8 cellular contexts compared by ENCODE assay signal in the genomic region with DNA sequence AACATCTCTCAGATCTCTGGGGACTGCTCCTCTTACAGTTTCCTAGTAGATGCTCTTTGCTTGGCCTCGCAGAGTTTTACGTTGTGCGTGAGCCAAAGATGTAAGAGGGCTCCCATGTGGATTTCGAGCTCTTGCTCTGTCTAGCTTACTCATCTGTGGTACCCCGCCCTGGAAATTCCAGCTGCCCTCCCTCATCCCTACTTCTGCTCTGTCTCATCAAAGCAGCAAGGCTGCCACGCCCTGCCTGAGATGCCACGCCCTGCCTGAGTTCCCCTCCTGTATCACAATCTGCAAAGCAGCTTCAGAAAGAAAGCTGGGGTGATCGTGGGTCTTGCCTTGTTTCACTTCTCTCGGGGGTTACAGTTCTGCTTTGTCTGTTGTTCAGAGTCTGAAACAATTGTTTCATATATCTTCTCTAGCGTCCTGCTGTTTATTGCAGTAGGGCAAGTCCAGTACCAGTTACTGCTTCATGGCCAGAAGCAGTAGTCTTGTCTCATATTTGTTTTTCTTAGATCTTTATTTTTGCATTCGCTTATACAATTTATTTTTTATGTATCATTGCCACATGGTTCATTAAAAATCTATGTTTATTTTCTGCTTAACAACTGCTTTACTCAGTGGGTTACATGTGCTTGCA. TPM values are rescaled to one million over a fixed set of nuclear protein-coding genes. Genes with fewer than 3 reads are reported as not detected.
DNase-seq lines count a peak whose midpoint lies in the region; ATAC-seq and TF ChIP-seq lines count a peak whose summit lies in the region.

No MANE protein-coding gene starts in this region.

- intact Hi-C loops in mammary epithelial cell (cut with micrococcal nuclease) (no loop called here), psoas muscle (cut with DNase I) (no loop called here), stomach (cut with DNase I; ENCODE audit: low total_unique reads) (no loop called here)

- H2AFZ ChIP-seq in mammary epithelial cell (ENCODE audit: low read depth, low read length): no peak overlapping the region

- 83% methylated on average over 11 of the region's 11 CpGs for WGBS in mammary epithelial cell (ENCODE audit: low coverage, missing lambda C conversion rate)
- 39 to 42% (median 41%) methylated on average over 11 of the region's 11 CpGs for WGBS in psoas muscle, 3 donors
- 45 to 59% (median 57%) methylated on average over 11 of the region's 11 CpGs for WGBS in stomach, 5 donors

- no peaks in the 10 kb centered on the region for H3K79me2 ChIP-seq in mammary epithelial cell (ENCODE audit: insufficient read depth, low read length)

- no peak for TF ChIP-seq POLR2A in stomach (IDR thresholded peaks at IDR 0.05)

- DNase-seq in GM04503 (ENCODE audit: low read depth) (peak; percentile 58), mammary epithelial cell (peak; percentile 91), psoas muscle (peak; percentile 59 to 67), stomach (no peak), SK-N-DZ (ENCODE audit: low spot score) (no peak)
- no peak for DNase-seq in effector CD4-positive, alpha-beta T cell

- BruUV-seq in mammary epithelial cell (replicated peaks; lab: Mats Ljungman, UMichigan): TSS peak; percentile 94

- dilution Hi-C loops in mammary epithelial cell (cut with HindIII; ENCODE audit: low sequenced_read_pairs): no loop called here

- ATAC-seq in GM21515 (IDR thresholded peaks at IDR 0.05; ENCODE audit: unreplicated experiment) (peak; percentile 99), HG03571 (IDR thresholded peaks at IDR 0.05; ENCODE audit: unreplicated experiment) (peak; percentile 75), psoas muscle (peak in 2 of 4 donors; percentile 42 to 46)

- H3K9me3 ChIP-seq in mammary epithelial cell (replicated peaks; ENCODE audit: insufficient read depth, low read length) (no peaks in the 10 kb centered on the region), psoas muscle (no peaks in the 10 kb centered on the region), stomach (no peaks in the 10 kb centered on the region)

- H3K27me3 ChIP-seq in mammary epithelial cell (ENCODE audit: insufficient read depth, low read length) (no peaks in the 10 kb centered on the region), psoas muscle (ENCODE audit: insufficient read depth in 3 of 3, low read length in 2 of 3) (no peaks in the 10 kb centered on the region), stomach (no peaks in the 10 kb centered on the region)

- H3K4me2 ChIP-seq in mammary epithelial cell (ENCODE audit: insufficient read depth, low read depth, low read length): peak overlapping the region; percentile 33

- no peak for TF ChIP-seq CTCF in mammary epithelial cell (conservative IDR thresholded peaks at IDR 0.05 in 1 of 2, IDR thresholded peaks at IDR 0.05 in 1 of 2; ENCODE audit: extremely low read depth in 1 of 2, insufficient read depth in 1 of 2, low read depth in 1 of 2, low read length in 2 of 2)
- no peak for TF ChIP-seq CTCF in psoas muscle (IDR thresholded peaks at IDR 0.05)
- no peak for TF ChIP-seq CTCF in stomach (IDR thresholded peaks at IDR 0.05)

- H3K4me3 ChIP-seq in mammary epithelial cell (replicated peaks in 1 of 3; ENCODE audit: insufficient read depth in 1 of 3, low read depth in 2 of 3, low read length in 3 of 3) (no peak overlapping the region), psoas muscle (no peak overlapping the region), stomach (no peak overlapping the region)

- H3K4me1 ChIP-seq in mammary epithelial cell (ENCODE audit: insufficient read depth, low read length): peaks cover 8% of the 10 kb centered on the region
- no peaks in the 10 kb centered on the region for H3K4me1 ChIP-seq in psoas muscle
- peaks cover 0 to 5% (median 0%) of the 10 kb centered on the region in 4 donors for H3K4me1 ChIP-seq in stomach

- no peak overlapping the region for H3K9ac ChIP-seq in mammary epithelial cell (ENCODE audit: insufficient read depth, low read length)

- CTCF ChIA-PET in mammary epithelial cell (lab: Charles Lee; ENCODE audit: low non-redundant PET): no interaction called here

- peak overlapping the region; percentile 32 for H3K27ac ChIP-seq in mammary epithelial cell (ENCODE audit: insufficient read depth, low read depth, low read length)
- H3K27ac ChIP-seq in psoas muscle: no peak overlapping the region
- H3K27ac ChIP-seq in stomach: no peak overlapping the region

- in situ Hi-C loops in mammary epithelial cell (cut with MboI; ENCODE audit: low sequenced_read_pairs in 2 of 2): no loop called here

- TF ChIP-seq EP300 in stomach (IDR thresholded peaks at IDR 0.05): no peak

- H4K20me1 ChIP-seq in mammary epithelial cell (ENCODE audit: insufficient read depth, low read length): no peaks in the 10 kb centered on the region

- H3K36me3 ChIP-seq in mammary epithelial cell (ENCODE audit: insufficient read depth, low read length) (no peaks in the 10 kb centered on the region), psoas muscle (ENCODE audit: insufficient read depth in 1 of 2, low read depth in 1 of 2) (no peaks in the 10 kb centered on the region), stomach (no peaks in the 10 kb centered on the region)

RNA-seq across cellular contexts. Expression of a gene that starts 36.1 kb away (rescaled TPM):
- total RNA-seq in mammary epithelial cell (10 to 100 TPM; 32.0 to 62.3 TPM), psoas muscle (10 to 100 TPM; 47.0 to 55.8 (median 50.5) TPM), stomach (10 to 100 TPM in 4 of 5 donors, 1 to 10 TPM in 1; 5.8 to 99.6 (median 60.0) TPM)
- polyA plus RNA-seq in mammary epithelial cell (55.5 TPM), psoas muscle (10 to 100 TPM; 21.2 to 40.8 (median 24.3) TPM), stomach (10 to 100 TPM; 20.2 to 29.4 (median 25.8) TPM)
- 68.1 TPM for polyA minus RNA-seq in mammary epithelial cell
- 32.7 and 37.3 TPM in 2 replicates for polyA plus RNA-seq in SK-N-DZ (2014; cell fraction: cytosol; rRNA removed)
- polyA plus RNA-seq in SK-N-DZ (2014; cell fraction: nucleus; rRNA removed): 14.4 and 29.5 TPM in 2 replicates

Comparison
In these comparisons a context has a peak if more than half of its experiments do, and no peak if none do; other contexts are left out.
1. DNase-seq: peak in GM04503 (single experiment), mammary epithelial cell (single experiment) and psoas muscle (2 of 2); none in effector CD4-positive, alpha-beta T cell (single experiment), stomach (single experiment) and SK-N-DZ (single experiment).